1 cellular context compared by ENCODE assay signal in genomic region chr4:114302472-114302871, GRCh38.
TF ChIP-seq lines count a peak whose summit lies in the region.

No MANE protein-coding gene starts in this region.

TF ChIP-seq in IMR-90, 13 proteins besides CTCF, POLR2A, EP300 and RAD21:
- TF ChIP-seq BHLHE40 (IDR thresholded peaks at IDR 0.05; ENCODE audit: low read depth, low read length) (no peak), ELK1 (IDR thresholded peaks at IDR 0.05; ENCODE audit: borderline replicate concordance, low read depth, low read length) (no peak), RFX5 (IDR thresholded peaks at IDR 0.05; ENCODE audit: low read depth, low read length) (no peak), CHD1 (IDR thresholded peaks at IDR 0.05; ENCODE audit: low read depth, low read length) (no peak), MAZ (IDR thresholded peaks at IDR 0.05; ENCODE audit: borderline replicate concordance, low read depth, low read length) (no peak), USF2 (IDR thresholded peaks at IDR 0.05; ENCODE audit: low read depth, low read length) (no peak), RCOR1 (IDR thresholded peaks at IDR 0.05; ENCODE audit: insufficient replicate concordance, low read length) (no peak), FOS (IDR thresholded peaks at IDR 0.05; ENCODE audit: low read depth, low read length) (no peak), NFE2L2 (IDR thresholded peaks at IDR 0.05; ENCODE audit: low read depth, low read length) (no peak), MAFK (IDR thresholded peaks at IDR 0.05; ENCODE audit: low read depth, low read length) (no peak), MXI1 (IDR thresholded peaks at IDR 0.05; ENCODE audit: borderline replicate concordance, low read depth, low read length) (no peak), SMC3 (IDR thresholded peaks at IDR 0.05; ENCODE audit: low read depth, low read length) (no peak), CEBPB (IDR thresholded peaks at IDR 0.05; ENCODE audit: low read depth, low read length) (no peak)
